Comparison of ENCODE assay signal across 34 cellular contexts in the genomic region with DNA sequence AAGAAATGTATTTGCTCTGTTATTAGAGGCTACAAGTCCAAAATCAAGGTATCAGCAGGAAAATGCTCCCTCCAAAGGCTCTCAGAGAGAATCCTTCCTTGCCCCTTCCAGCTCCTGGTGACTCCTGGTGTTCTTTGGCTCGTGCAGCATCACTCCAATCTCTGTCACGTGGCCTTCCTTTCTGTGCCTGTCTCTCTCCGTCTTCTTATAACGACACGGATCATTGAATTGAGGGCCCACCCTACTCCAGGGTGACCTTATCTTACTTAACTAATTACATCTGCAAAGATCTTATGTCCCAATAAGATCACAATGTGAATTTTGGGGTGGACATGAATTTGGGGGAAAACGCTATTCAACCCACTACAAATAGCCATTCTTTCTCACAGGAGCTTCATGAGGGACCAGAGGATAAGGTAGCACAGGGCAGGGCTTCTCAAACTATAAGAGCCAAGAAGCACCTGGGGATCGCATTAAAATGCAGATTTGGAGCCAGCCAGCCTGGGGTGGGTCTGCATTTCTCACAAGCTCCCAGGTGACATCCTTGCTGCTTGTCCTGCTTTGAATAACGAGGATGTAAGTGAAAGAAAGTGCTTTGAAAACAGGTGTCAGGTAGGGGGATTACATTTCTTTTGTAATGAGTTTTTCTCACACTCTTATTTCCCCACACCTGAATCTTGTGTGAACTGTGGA. TPM values are rescaled to one million over a fixed set of nuclear protein-coding genes. Genes with fewer than 3 reads are reported as not detected.
"Had no signal": no experiment of that assay in that cellular context is flagged by ENCODE, and none has a peak within 500 bp of the region (broad histone marks: within the 10 kb centered on the region; RNA-seq: fewer than 3 reads in every experiment).

No MANE protein-coding gene starts in this region.

- H3K4me3 ChIP-seq: ascending aorta, cardiac muscle cell, coronary artery, dorsolateral prefrontal cortex, gastroesophageal sphincter, left lung, lung, spleen, testis, uterus had no signal

- H3K4me1 ChIP-seq: gastroesophageal sphincter, left lung, spleen, testis, uterus had no signal

- H3K9me3 Mint-ChIP-seq: activated CD4-positive, alpha-beta memory T cell treated with anti-CD3 and anti-CD28 coated beads, Interleukin-2, amount 10 ng/mL, durations not matched to agents 7 days and 5 days; activated CD4-positive, alpha-beta T cell treated with anti-CD3 and anti-CD28 coated beads, Interleukin-2, amount 10 ng/mL, durations not matched to agents 7 days and 5 days; activated naive CD4-positive, alpha-beta T cell treated with anti-CD3 and anti-CD28 coated beads for 36 hours; activated naive CD8-positive, alpha-beta T cell treated with anti-CD3 and anti-CD28 coated beads, Interleukin-2, amount 10 ng/mL, durations not matched to agents 7 days and 5 days; brain; effector memory CD8-positive, alpha-beta T cell; natural killer cell treated with Interleukin-12 subunit alpha and Interleukin-12 subunit beta and Interleukin-15 and Interleukin-18, amount 100 ng/mL, for 72 hours; T-helper 1 cell treated with Interleukin-12 subunit alpha and Interleukin-12 subunit beta and Interleukin-4 antibody, amounts not matched to agents 30 μg/mL and 1 μg/mL, for 36 hours; type B pancreatic cell had no signal

- H3K27ac ChIP-seq: ascending aorta, cardiac muscle cell, coronary artery, dorsolateral prefrontal cortex, gastroesophageal sphincter, left lung, spleen, testis, uterus, WERI-Rb-1 had no signal

- H3K9me3 ChIP-seq: ascending aorta, gastroesophageal sphincter, left lung, spleen, testis, uterus had no signal

- H3K4me3 Mint-ChIP-seq: activated CD4-positive, alpha-beta memory T cell treated with anti-CD3 and anti-CD28 coated beads, Interleukin-2, amount 10 ng/mL, durations not matched to agents 7 days and 5 days; activated CD4-positive, alpha-beta T cell treated with anti-CD3 and anti-CD28 coated beads, Interleukin-2, amount 10 ng/mL, durations not matched to agents 7 days and 5 days; activated CD8-positive, alpha-beta memory T cell treated with anti-CD3 and anti-CD28 coated beads, Interleukin-2, amount 10 ng/mL, durations not matched to agents 7 days and 5 days; activated naive CD4-positive, alpha-beta T cell treated with anti-CD3 and anti-CD28 coated beads for 36 hours; activated naive CD8-positive, alpha-beta T cell treated with anti-CD3 and anti-CD28 coated beads, Interleukin-2, amount 10 ng/mL, durations not matched to agents 7 days and 5 days; brain; effector memory CD8-positive, alpha-beta T cell; natural killer cell treated with Interleukin-12 subunit alpha and Interleukin-12 subunit beta and Interleukin-15 and Interleukin-18, amount 100 ng/mL, for 72 hours; T-helper 1 cell treated with Interleukin-12 subunit alpha and Interleukin-12 subunit beta and Interleukin-4 antibody, amounts not matched to agents 30 μg/mL and 1 μg/mL, for 36 hours; type B pancreatic cell had no signal

- H3K4me1 Mint-ChIP-seq: activated CD4-positive, alpha-beta memory T cell treated with anti-CD3 and anti-CD28 coated beads, Interleukin-2, amount 10 ng/mL, durations not matched to agents 7 days and 5 days; activated CD4-positive, alpha-beta T cell treated with anti-CD3 and anti-CD28 coated beads, Interleukin-2, amount 10 ng/mL, durations not matched to agents 7 days and 5 days; activated CD8-positive, alpha-beta memory T cell treated with anti-CD3 and anti-CD28 coated beads, Interleukin-2, amount 10 ng/mL, durations not matched to agents 7 days and 5 days; activated naive CD8-positive, alpha-beta T cell treated with anti-CD3 and anti-CD28 coated beads, Interleukin-2, amount 10 ng/mL, durations not matched to agents 7 days and 5 days; brain had no signal

- H3K36me3 ChIP-seq: ascending aorta, cardiac muscle cell, gastroesophageal sphincter, left lung, spleen, uterus, WERI-Rb-1 had no signal

- H3K27me3 Mint-ChIP-seq: activated CD4-positive, alpha-beta memory T cell treated with anti-CD3 and anti-CD28 coated beads, Interleukin-2, amount 10 ng/mL, durations not matched to agents 7 days and 5 days; activated CD4-positive, alpha-beta T cell treated with anti-CD3 and anti-CD28 coated beads, Interleukin-2, amount 10 ng/mL, durations not matched to agents 7 days and 5 days; activated naive CD8-positive, alpha-beta T cell treated with anti-CD3 and anti-CD28 coated beads, Interleukin-2, amount 10 ng/mL, durations not matched to agents 7 days and 5 days; effector memory CD8-positive, alpha-beta T cell had no signal

- H3K27me3 ChIP-seq: ascending aorta, cardiac muscle cell, gastroesophageal sphincter, left lung, spleen, testis, uterus had no signal

- ATAC-seq: activated CD8-positive, alpha-beta memory T cell treated with anti-CD3 and anti-CD28 coated beads, Interleukin-2, amount 10 ng/mL, durations not matched to agents 7 days and 5 days; effector memory CD8-positive, alpha-beta T cell; gastroesophageal sphincter; left lung; natural killer cell treated with Interleukin-12 subunit alpha and Interleukin-12 subunit beta and Interleukin-15 and Interleukin-18, amount 100 ng/mL, for 72 hours had no signal

- H3K27ac Mint-ChIP-seq: activated CD4-positive, alpha-beta memory T cell treated with anti-CD3 and anti-CD28 coated beads, Interleukin-2, amount 10 ng/mL, durations not matched to agents 7 days and 5 days; activated CD4-positive, alpha-beta T cell treated with anti-CD3 and anti-CD28 coated beads, Interleukin-2, amount 10 ng/mL, durations not matched to agents 7 days and 5 days; activated CD8-positive, alpha-beta memory T cell treated with anti-CD3 and anti-CD28 coated beads, Interleukin-2, amount 10 ng/mL, durations not matched to agents 7 days and 5 days; activated naive CD4-positive, alpha-beta T cell treated with anti-CD3 and anti-CD28 coated beads for 36 hours; activated naive CD8-positive, alpha-beta T cell treated with anti-CD3 and anti-CD28 coated beads, Interleukin-2, amount 10 ng/mL, durations not matched to agents 7 days and 5 days; brain; effector memory CD8-positive, alpha-beta T cell; natural killer cell treated with Interleukin-12 subunit alpha and Interleukin-12 subunit beta and Interleukin-15 and Interleukin-18, amount 100 ng/mL, for 72 hours; T-helper 1 cell treated with Interleukin-12 subunit alpha and Interleukin-12 subunit beta and Interleukin-4 antibody, amounts not matched to agents 30 μg/mL and 1 μg/mL, for 36 hours; type B pancreatic cell had no signal

- DNase-seq: activated CD4-positive, alpha-beta memory T cell treated with anti-CD3 and anti-CD28 coated beads, Interleukin-2, amount 10 ng/mL, durations not matched to agents 7 days and 5 days; activated CD4-positive, alpha-beta T cell treated with anti-CD3 and anti-CD28 coated beads, Interleukin-2, amount 10 ng/mL, durations not matched to agents 7 days and 5 days; activated CD4-positive, CD25-positive, alpha-beta regulatory T cell treated with anti-CD3 and anti-CD28 coated beads, Interleukin-2, amount 50 U/mL, for 72 hours; activated CD8-positive, alpha-beta memory T cell treated with anti-CD3 and anti-CD28 coated beads, Interleukin-2, amount 10 ng/mL, durations not matched to agents 7 days and 5 days; activated effector memory CD4-positive, alpha-beta T cell treated with Interleukin-2 at 50 U/mL for 16 hours; activated naive CD4-positive, alpha-beta T cell treated with anti-CD3 and anti-CD28 coated beads for 36 hours; activated naive CD8-positive, alpha-beta T cell treated with anti-CD3 and anti-CD28 coated beads, Interleukin-2, amount 10 ng/mL, durations not matched to agents 7 days and 5 days; activated T-cell treated with anti-CD3 and anti-CD28 coated beads for 4 hours; dorsolateral prefrontal cortex; effector memory CD8-positive, alpha-beta T cell; head of caudate nucleus; hippocampal formation; left lung; mesendoderm; right cardiac atrium; spleen; stimulated activated naive CD4-positive, alpha-beta T cell treated with Interleukin-2 at 50 U/mL for 16 hours; T1000; testis; uterus; WERI-Rb-1 had no signal

- H3K36me3 Mint-ChIP-seq: activated CD8-positive, alpha-beta memory T cell treated with anti-CD3 and anti-CD28 coated beads, Interleukin-2, amount 10 ng/mL, durations not matched to agents 7 days and 5 days; activated naive CD8-positive, alpha-beta T cell treated with anti-CD3 and anti-CD28 coated beads, Interleukin-2, amount 10 ng/mL, durations not matched to agents 7 days and 5 days; brain; natural killer cell treated with Interleukin-12 subunit alpha and Interleukin-12 subunit beta and Interleukin-15 and Interleukin-18, amount 100 ng/mL, for 72 hours; type B pancreatic cell had no signal

RNA-seq across cellular contexts. Expression of a gene that starts 41.9 kb away (rescaled TPM):
- total RNA-seq: mononuclear cell had no signal

RNA-seq across cellular contexts. Expression of a gene that starts 42.2 kb away (rescaled TPM):
- total RNA-seq: cardiac muscle cell, endothelial cell of umbilical vein, fibroblast of villous mesenchyme, myocyte had no signal
- polyA plus RNA-seq: cardiac muscle cell had no signal
